In the genomic region with DNA sequence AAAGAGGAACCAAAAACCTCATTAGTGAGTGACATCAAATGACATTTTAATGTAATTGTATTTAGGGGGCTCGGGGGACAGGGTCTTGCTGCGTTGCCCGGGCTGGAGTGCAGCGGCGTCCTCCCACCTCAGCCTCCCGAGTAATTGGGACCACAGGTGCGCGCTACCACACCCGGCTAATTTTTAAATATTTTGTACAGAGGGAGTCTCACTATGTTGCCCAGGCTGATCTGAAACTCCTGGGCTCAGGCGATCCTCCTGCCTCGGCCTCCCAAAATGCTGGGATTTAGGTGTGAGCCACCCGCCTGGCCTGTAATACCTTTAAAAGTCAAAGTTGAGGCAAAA, we compare ENCODE assay signal across 8 cellular contexts. TPM values are rescaled to one million over a fixed set of nuclear protein-coding genes. Genes with fewer than 3 reads are reported as not detected.
DNase-seq lines count a peak whose midpoint lies in the region; ATAC-seq and TF ChIP-seq lines count a peak whose summit lies in the region.

No MANE protein-coding gene starts in this region.

- WGBS in heart left ventricle, 4 donors, result 54 to 64% (median 56%) methylated on average over 12 of the region's 12 CpGs

- no peak for TF ChIP-seq CTCF in heart left ventricle (IDR thresholded peaks at IDR 0.05)
- no peak for TF ChIP-seq CTCF in brain microvascular endothelial cell (IDR thresholded peaks at IDR 0.05; ENCODE audit: low read depth, low read length, missing control alignments)
- no peak for TF ChIP-seq CTCF in vagina (IDR thresholded peaks at IDR 0.05)
- TF ChIP-seq CTCF in GM10248 (IDR thresholded peaks at IDR 0.05; ENCODE audit: control extremely low read depth, extremely low read depth, low read depth, missing control alignments), result no peak

- DNase-seq in heart left ventricle, result no peak
- no peak for DNase-seq in Right ventricle myocardium superior
- DNase-seq in brain microvascular endothelial cell, result no peak
- DNase-seq in vagina (ENCODE audit: extremely low spot score in 2 of 2), result no peak
- no peak for DNase-seq in GM10248 (ENCODE audit: extremely low spot score)
- no peak for DNase-seq in germinal center (ENCODE audit: low spot score)

- in situ Hi-C loops in brain microvascular endothelial cell (cut with HindIII; ENCODE audit: low pct_ligation_motif_present, low sequenced_read_pairs), result no loop called here

- ATAC-seq in heart left ventricle, result no peak
- no peak for ATAC-seq in Right ventricle myocardium superior (ENCODE audit: poor library complexity)
- no peak for ATAC-seq in GM21619 (IDR thresholded peaks at IDR 0.05; ENCODE audit: unreplicated experiment)

- CTCF ChIA-PET in GM10248 (lab: Yijun Ruan, JAX), result interaction anchor here (1.7 to 3.0 kb wide), 2 partner anchors 11 to 42 kb away, joined by 17 to 20 read pairs; no protein-coding TSS in a partner anchor

- TF ChIP-seq POLR2A in heart left ventricle (IDR thresholded peaks at IDR 0.05), result no peak
- no peak for TF ChIP-seq POLR2A in vagina (IDR thresholded peaks at IDR 0.05)

- H3K4me1 ChIP-seq in heart left ventricle, result peaks cover 0 to 31% (median 8%) of the 10 kb centered on the region in 12 donors
- H3K4me1 ChIP-seq in mononuclear cell (ENCODE audit: insufficient read depth, low read length), result peaks cover 31% of the 10 kb centered on the region
- H3K4me1 ChIP-seq in vagina, result peaks cover 20% of the 10 kb centered on the region

- peak overlapping the region in 10 of 12 donors; percentile 16 to 90 (median 70) for H3K27ac ChIP-seq in heart left ventricle
- H3K27ac ChIP-seq in brain microvascular endothelial cell, result no peak overlapping the region
- peak overlapping the region; percentile 70 for H3K27ac ChIP-seq in vagina

- peak overlapping the region; percentile 64 to 95 (median 86) for H3K4me3 ChIP-seq in heart left ventricle
- peak overlapping the region; percentile 83 for H3K4me3 ChIP-seq in brain microvascular endothelial cell (ENCODE audit: low read depth, low read length)
- H3K4me3 ChIP-seq in mononuclear cell (ENCODE audit: low read length), result peak overlapping the region; percentile 86
- H3K4me3 ChIP-seq in vagina, result peak overlapping the region; percentile 72 to 87

- intact Hi-C loops in heart left ventricle (cut with DNase I), result no loop called here
- intact Hi-C loops in Right ventricle myocardium superior (cut with DNase I), result no loop called here
- intact Hi-C loops in vagina (cut with DNase I), result no loop called here

- H3K27me3 ChIP-seq in heart left ventricle (no peaks in the 10 kb centered on the region), brain microvascular endothelial cell (replicated peaks) (no peaks in the 10 kb centered on the region), mononuclear cell (ENCODE audit: insufficient read depth, low read length) (no peaks in the 10 kb centered on the region), vagina (no peaks in the 10 kb centered on the region)

- peaks cover 0 to 54% (median 41%) of the 10 kb centered on the region in 9 donors for H3K36me3 ChIP-seq in heart left ventricle
- peaks cover 46% of the 10 kb centered on the region for H3K36me3 ChIP-seq in brain microvascular endothelial cell (replicated peaks)
- H3K36me3 ChIP-seq in vagina, result peaks cover 0 to 31% of the 10 kb centered on the region in 2 donors

- no peaks in the 10 kb centered on the region for H3K9me3 ChIP-seq in heart left ventricle
- no peaks in the 10 kb centered on the region for H3K9me3 ChIP-seq in mononuclear cell (ENCODE audit: low read depth, low read length)
- H3K9me3 ChIP-seq in vagina, result no peaks in the 10 kb centered on the region

- POLR2A ChIA-PET in GM10248 (lab: Yijun Ruan, JAX), result no interaction called here

RNA-seq across cellular contexts. Expression of a gene that starts 0.6 kb away (rescaled TPM):
- total RNA-seq in heart left ventricle (100 to 1,000 TPM in 1 of 9 donors, 10 to 100 TPM in 8; 41.6 to 105 (median 56.5) TPM), Right ventricle myocardium superior (79.9 TPM), mononuclear cell (6.7 TPM), vagina (15.0 TPM)
- polyA plus RNA-seq in heart left ventricle, result 100 to 1,000 TPM in 1 of 2 donors, 10 to 100 TPM in 1; 65.2 to 127 TPM

RNA-seq across cellular contexts. Expression of a gene that starts 0.8 kb away (rescaled TPM):
- total RNA-seq in heart left ventricle, result 10 to 100 TPM in 7 of 9 donors, 1 to 10 TPM in 2; 4.1 to 14.4 (median 11.5) TPM
- polyA plus RNA-seq in heart left ventricle, result 10 to 100 TPM; 10.9 to 20.3 TPM
- total RNA-seq in Right ventricle myocardium superior, result 11.1 TPM
- total RNA-seq in mononuclear cell, result 2.0 TPM
- total RNA-seq in vagina, result 12.8 TPM

RNA-seq across cellular contexts. Expression of a gene that starts 18.2 kb away (rescaled TPM):
- total RNA-seq in heart left ventricle (10 to 100 TPM; 17.4 to 30.6 (median 22.7) TPM), Right ventricle myocardium superior (16.6 TPM), mononuclear cell (0.21 TPM), vagina (86.9 TPM)
- polyA plus RNA-seq in heart left ventricle, result 10 to 100 TPM; 23.9 to 45.8 TPM

RNA-seq across cellular contexts. Expression of a gene that starts 23.8 kb away (rescaled TPM):
- total RNA-seq in heart left ventricle (10 to 100 TPM; 30.5 to 89.7 (median 38.6) TPM), Right ventricle myocardium superior (31.6 TPM), mononuclear cell (26.2 TPM), vagina (124 TPM)
- 10 to 100 TPM; 63.5 to 77.3 TPM for polyA plus RNA-seq in heart left ventricle

Comparison
In these comparisons a context has a peak if more than half of its experiments do, and no peak if none do; other contexts are left out.
1. RNA of a gene that starts 18.2 kb away (total RNA-seq): 86.9 TPM in vagina (single experiment), 17.4 to 30.6 TPM in heart left ventricle and 16.6 TPM in Right ventricle myocardium superior (single experiment); 0.21 TPM in mononuclear cell (single experiment); every median in the first group is over 10 times any median in the second.
2. Peak in every context shown above with its lines, with median percentiles within 50 percentile points of each other: H3K4me3 ChIP-seq.